In genomic region chr7:140671966-140672365, GRCh38 we compare ENCODE assay signal across 1 cellular context.
TF ChIP-seq lines count a peak whose summit lies in the region.

No MANE protein-coding gene starts in this region.

TF ChIP-seq in HCT116, 20 proteins besides CTCF, POLR2A, EP300 and RAD21 (continued from another document):
- TF ChIP-seq ZBTB33 (IDR thresholded peaks at IDR 0.05; ENCODE audit: extremely low read depth, insufficient replicate concordance, low read length) (no peak), EZH2 (IDR thresholded peaks at IDR 0.05) (no peak), ELF1 (IDR thresholded peaks at IDR 0.05; ENCODE audit: borderline replicate concordance, low read depth) (no peak), EZH2phosphoT487 (IDR thresholded peaks at IDR 0.05; ENCODE audit: borderline replicate concordance) (no peak), EGR1 (IDR thresholded peaks at IDR 0.05; ENCODE audit: low read depth) (no peak), CEBPB (IDR thresholded peaks at IDR 0.05; ENCODE audit: low read depth) (no peak), TCF7L2 (IDR thresholded peaks at IDR 0.05; ENCODE audit: borderline replicate concordance, extremely low read depth, insufficient read depth, insufficient read length) (no peak), ATF3 (IDR thresholded peaks at IDR 0.05) (no peak), SRF (IDR thresholded peaks at IDR 0.05; ENCODE audit: low read depth) (no peak), ZFX (IDR thresholded peaks at IDR 0.05) (no peak), FOSL1 (IDR thresholded peaks at IDR 0.05; ENCODE audit: low read depth) (no peak), REST (IDR thresholded peaks at IDR 0.05; ENCODE audit: low read depth) (no peak), JUND (IDR thresholded peaks at IDR 0.05) (no peak), CBX3 (IDR thresholded peaks at IDR 0.05; ENCODE audit: low read depth) (no peak), MAX (IDR thresholded peaks at IDR 0.05) (no peak), SP1 (IDR thresholded peaks at IDR 0.05; ENCODE audit: low read depth) (no peak)
TF ChIP-seq in HCT116: peak in this region for 0.
